ENCODE assay signal across 9 cellular contexts in genomic region chr3:158103131-158103955, GRCh38. TPM values are rescaled to one million over a fixed set of nuclear protein-coding genes. Genes with fewer than 3 reads are reported as not detected.
DNase-seq lines count a peak whose midpoint lies in the region; ATAC-seq and TF ChIP-seq lines count a peak whose summit lies in the region.
"Had no signal": no experiment of that assay in that cellular context is flagged by ENCODE, and none has a peak within 500 bp of the region (broad histone marks: within the 10 kb centered on the region; RNA-seq: fewer than 3 reads in every experiment).

No MANE protein-coding gene starts in this region.

- 21% methylated on average over 39 of the region's 50 CpGs for WGBS in suprapubic skin

- DNase-seq in activated CD4-positive, alpha-beta T cell treated with anti-CD3 and anti-CD28 coated beads for 36 hours: peak; percentile 23
- DNase-seq in activated CD4-positive, alpha-beta T cell treated with anti-CD3 and anti-CD28 coated beads for 4 hours: no peak
- no peak for DNase-seq in activated T-helper 1 cell treated with anti-CD3 and anti-CD28 coated beads, Interleukin-12 subunit alpha, Interleukin-12 subunit beta, Interleukin-2, Interleukin-4 antibody, amounts not matched to agents 30 ng/mL and 10 ng/mL and 1 ng/mL, durations not matched to agents 14 hours and 24 hours and 36 hours (ENCODE audit: low spot score)
- DNase-seq in immature natural killer cell: no peak
- peak; percentile 59 to 76 for DNase-seq in suprapubic skin (ENCODE audit: low spot score in 2 of 2)
- DNase-seq in NCI-H774 (lab: John Stamatoyannopoulos, UW): no peak
- DNase-seq in kidney glomerular epithelial cell (lab: John Stamatoyannopoulos, UW): no peak
- DNase-seq in activated CD4-positive, CD25-positive, alpha-beta regulatory T cell (lab: John Stamatoyannopoulos, UW): no peak

- no peak for TF ChIP-seq POLR2A in suprapubic skin (IDR thresholded peaks at IDR 0.05)

- no peak for TF ChIP-seq EP300 in suprapubic skin (IDR thresholded peaks at IDR 0.05)

- no peaks in the 10 kb centered on the region for H3K36me3 Mint-ChIP-seq in activated CD4-positive, alpha-beta T cell treated with anti-CD3 and anti-CD28 coated beads for 36 hours (ENCODE audit: low read depth)
- H3K36me3 Mint-ChIP-seq in activated T-helper 1 cell treated with anti-CD3 and anti-CD28 coated beads, Interleukin-12 subunit alpha, Interleukin-12 subunit beta, Interleukin-2, Interleukin-4 antibody, amounts not matched to agents 30 ng/mL and 10 ng/mL and 1 ng/mL, durations not matched to agents 14 hours and 24 hours and 36 hours (ENCODE audit: low read depth): peaks cover under 1% of the 10 kb centered on the region
- no peaks in the 10 kb centered on the region for H3K36me3 Mint-ChIP-seq in immature natural killer cell

- H3K27ac Mint-ChIP-seq in activated CD4-positive, alpha-beta T cell treated with anti-CD3 and anti-CD28 coated beads for 36 hours: no peak overlapping the region
- H3K27ac Mint-ChIP-seq in activated T-helper 1 cell treated with anti-CD3 and anti-CD28 coated beads, Interleukin-12 subunit alpha, Interleukin-12 subunit beta, Interleukin-2, Interleukin-4 antibody, amounts not matched to agents 30 ng/mL and 10 ng/mL and 1 ng/mL, durations not matched to agents 14 hours and 24 hours and 36 hours: peak overlapping the region; percentile 53
- H3K27ac Mint-ChIP-seq in immature natural killer cell: peak overlapping the region in 1 of 6 donors; percentile 56

- H3K9me3 ChIP-seq in suprapubic skin: no peaks in the 10 kb centered on the region

- CTCF ChIA-PET in activated CD4-positive, alpha-beta T cell treated with anti-CD3 and anti-CD28 coated beads for 36 hours (lab: Charles Lee): interaction anchor here (2.8 kb wide), 1 partner anchor 331 kb away, joined by 7 read pairs; no protein-coding TSS in a partner anchor

- peak overlapping the region; percentile 44 for H3K4me3 Mint-ChIP-seq in activated CD4-positive, alpha-beta T cell treated with anti-CD3 and anti-CD28 coated beads for 36 hours
- H3K4me3 Mint-ChIP-seq in activated T-helper 1 cell treated with anti-CD3 and anti-CD28 coated beads, Interleukin-12 subunit alpha, Interleukin-12 subunit beta, Interleukin-2, Interleukin-4 antibody, amounts not matched to agents 30 ng/mL and 10 ng/mL and 1 ng/mL, durations not matched to agents 14 hours and 24 hours and 36 hours: peak overlapping the region; percentile 40
- peak overlapping the region; percentile 65 to 88 (median 78) for H3K4me3 Mint-ChIP-seq in immature natural killer cell

- peaks cover 48% of the 10 kb centered on the region for H3K4me1 ChIP-seq in suprapubic skin

- H3K9me3 Mint-ChIP-seq in activated CD4-positive, alpha-beta T cell treated with anti-CD3 and anti-CD28 coated beads for 36 hours (ENCODE audit: low read depth): no peaks in the 10 kb centered on the region
- no peaks in the 10 kb centered on the region for H3K9me3 Mint-ChIP-seq in activated T-helper 1 cell treated with anti-CD3 and anti-CD28 coated beads, Interleukin-12 subunit alpha, Interleukin-12 subunit beta, Interleukin-2, Interleukin-4 antibody, amounts not matched to agents 30 ng/mL and 10 ng/mL and 1 ng/mL, durations not matched to agents 14 hours and 24 hours and 36 hours
- H3K9me3 Mint-ChIP-seq in immature natural killer cell: peaks cover 0 to 10% (median 1%) of the 10 kb centered on the region in 6 donors

- peaks cover 100% of the 10 kb centered on the region for H3K27me3 ChIP-seq in suprapubic skin

- no peak for ATAC-seq in activated CD4-positive, alpha-beta T cell treated with anti-CD3 and anti-CD28 coated beads for 36 hours

- H3K4me3 ChIP-seq in suprapubic skin: peak overlapping the region; percentile 55

- H3K4me1 Mint-ChIP-seq in activated CD4-positive, alpha-beta T cell treated with anti-CD3 and anti-CD28 coated beads for 36 hours: peaks cover 42% of the 10 kb centered on the region
- peaks cover 47% of the 10 kb centered on the region for H3K4me1 Mint-ChIP-seq in activated T-helper 1 cell treated with anti-CD3 and anti-CD28 coated beads, Interleukin-12 subunit alpha, Interleukin-12 subunit beta, Interleukin-2, Interleukin-4 antibody, amounts not matched to agents 30 ng/mL and 10 ng/mL and 1 ng/mL, durations not matched to agents 14 hours and 24 hours and 36 hours (ENCODE audit: low read depth)
- H3K4me1 Mint-ChIP-seq in immature natural killer cell: peaks cover 48 to 61% of the 10 kb centered on the region in 2 donors

- TF ChIP-seq CTCF in suprapubic skin (IDR thresholded peaks at IDR 0.05): no peak

- no peak overlapping the region for H3K27ac ChIP-seq in suprapubic skin

- H3K36me3 ChIP-seq in suprapubic skin: no peaks in the 10 kb centered on the region

- POLR2A ChIA-PET in activated CD4-positive, alpha-beta T cell treated with anti-CD3 and anti-CD28 coated beads for 36 hours (lab: Charles Lee): interaction anchor here (0.5 to 0.7 kb wide), 2 partner anchors 46 to 86 kb away, joined by 4 to 7 read pairs; no protein-coding TSS in a partner anchor

- H3K27me3 Mint-ChIP-seq in activated CD4-positive, alpha-beta T cell treated with anti-CD3 and anti-CD28 coated beads for 36 hours: peaks cover 76% of the 10 kb centered on the region
- H3K27me3 Mint-ChIP-seq in activated T-helper 1 cell treated with anti-CD3 and anti-CD28 coated beads, Interleukin-12 subunit alpha, Interleukin-12 subunit beta, Interleukin-2, Interleukin-4 antibody, amounts not matched to agents 30 ng/mL and 10 ng/mL and 1 ng/mL, durations not matched to agents 14 hours and 24 hours and 36 hours (ENCODE audit: insufficient read depth): peaks cover 81% of the 10 kb centered on the region
- peaks cover 69 to 76% (median 71%) of the 10 kb centered on the region in 3 donors for H3K27me3 Mint-ChIP-seq in immature natural killer cell (ENCODE audit: low read depth in 3 of 3)

- intact Hi-C loops in activated CD4-positive, alpha-beta T cell treated with anti-CD3 and anti-CD28 coated beads for 36 hours (cut with DNase I, micrococcal nuclease): loop anchor here (10.0 kb wide), 2 partner anchors 541 to 669 kb away; partner anchors contain the start of genes GFM1 (in 1 of the 2) and PTX3 (in 1 of the 2)
- intact Hi-C loops in activated T-helper 1 cell treated with anti-CD3 and anti-CD28 coated beads, Interleukin-12 subunit alpha, Interleukin-12 subunit beta, Interleukin-2, Interleukin-4 antibody, amounts not matched to agents 30 ng/mL and 10 ng/mL and 1 ng/mL, durations not matched to agents 14 hours and 24 hours and 36 hours (cut with micrococcal nuclease): loop anchor here (5.0 to 10.0 kb wide), 4 partner anchors 666 to 1661 kb away; partner anchors contain the start of genes MFSD1 and PTX3

RNA-seq across cellular contexts. Expression of gene SHOX2, which starts 2.9 kb away (rescaled TPM):
- not detected for total RNA-seq in activated CD4-positive, alpha-beta T cell treated with anti-CD3 and anti-CD28 coated beads for 36 hours
- not detected in 2 replicates for total RNA-seq in activated T-helper 1 cell treated with anti-CD3 and anti-CD28 coated beads, Interleukin-12 subunit alpha, Interleukin-12 subunit beta, Interleukin-2, Interleukin-4 antibody, amounts not matched to agents 30 ng/mL and 10 ng/mL and 1 ng/mL, durations not matched to agents 14 hours and 24 hours and 36 hours
- polyA plus RNA-seq in immature natural killer cell: not detected
- 1 to 10 TPM in 1 of 4 donors, under 1 TPM in 3; 0.52 to 2.6 (median 0.62) TPM for total RNA-seq in suprapubic skin
- total RNA-seq: bronchial epithelial cell had no signal

RNA-seq across cellular contexts. Expression of gene RSRC1, which starts 6.5 kb away (rescaled TPM):
- 10 to 100 TPM; 44.9 to 61.6 TPM for total RNA-seq in activated CD4-positive, alpha-beta T cell treated with anti-CD3 and anti-CD28 coated beads for 36 hours
- total RNA-seq in activated T-helper 1 cell treated with anti-CD3 and anti-CD28 coated beads, Interleukin-12 subunit alpha, Interleukin-12 subunit beta, Interleukin-2, Interleukin-4 antibody, amounts not matched to agents 30 ng/mL and 10 ng/mL and 1 ng/mL, durations not matched to agents 14 hours and 24 hours and 36 hours: 41.1 and 41.8 TPM in 2 replicates
- 10 to 100 TPM; 15.4 to 37.9 (median 37.1) TPM for polyA plus RNA-seq in immature natural killer cell
- total RNA-seq in suprapubic skin: 10 to 100 TPM; 20.4 to 33.2 (median 30.4) TPM

Comparison
In these comparisons a context has a peak if more than half of its experiments do, and no peak if none do; other contexts are left out.
1. DNase-seq: peak in activated CD4-positive, alpha-beta T cell treated with anti-CD3 and anti-CD28 coated beads for 36 hours (single experiment) and suprapubic skin (2 of 2); none in activated CD4-positive, alpha-beta T cell treated with anti-CD3 and anti-CD28 coated beads for 4 hours (0 of 2), activated T-helper 1 cell treated with anti-CD3 and anti-CD28 coated beads, Interleukin-12 subunit alpha, Interleukin-12 subunit beta, Interleukin-2, Interleukin-4 antibody, amounts not matched to agents 30 ng/mL and 10 ng/mL and 1 ng/mL, durations not matched to agents 14 hours and 24 hours and 36 hours (single experiment), immature natural killer cell (0 of 3), NCI-H774 (single experiment), kidney glomerular epithelial cell (single experiment) and activated CD4-positive, CD25-positive, alpha-beta regulatory T cell (0 of 4).
2. Peak in every context shown above with its lines, with median percentiles within 50 percentile points of each other: H3K4me3 Mint-ChIP-seq.